ENCODE assay signal across 1 cellular context in the genomic region with DNA sequence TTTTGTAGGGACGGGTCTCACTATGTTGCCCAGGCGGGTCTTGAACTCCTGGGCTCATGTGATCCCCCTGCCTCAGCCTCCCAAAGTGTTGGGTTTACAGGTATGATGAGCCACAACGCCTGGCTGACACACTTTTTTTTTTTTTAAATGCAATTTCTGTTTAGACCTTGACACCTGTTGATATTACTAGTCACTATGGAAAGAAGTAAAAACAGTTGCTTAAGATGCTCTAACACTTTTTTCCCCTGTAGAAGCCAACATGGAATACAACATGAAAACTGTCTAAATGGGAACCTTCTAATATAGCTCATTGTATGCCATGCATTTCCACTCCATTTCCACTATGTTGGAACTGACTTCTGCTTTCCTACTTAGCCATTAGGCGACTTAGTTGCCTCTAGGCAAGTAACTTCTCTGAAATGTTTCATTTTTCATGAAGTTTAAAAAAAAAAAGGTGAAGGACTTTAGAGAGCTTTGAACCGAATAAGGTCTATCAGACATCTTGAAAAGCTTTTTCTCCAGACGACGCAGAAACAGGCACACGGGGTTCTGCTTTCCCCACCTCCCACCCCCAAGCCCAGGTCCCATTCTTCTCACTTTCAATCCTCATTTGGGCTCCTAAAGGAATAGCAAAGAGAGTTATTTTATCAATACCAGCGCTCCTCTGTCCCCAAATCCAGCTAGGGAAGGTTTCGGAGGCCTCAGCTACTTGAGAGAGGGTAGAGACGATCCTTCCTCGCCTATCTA.
TF ChIP-seq lines count a peak whose summit lies in the region.

No MANE protein-coding gene starts in this region.

TF ChIP-seq in liver, 16 proteins besides CTCF, POLR2A, EP300 and RAD21 (continued from another document):
- TF ChIP-seq, protein P1, sequence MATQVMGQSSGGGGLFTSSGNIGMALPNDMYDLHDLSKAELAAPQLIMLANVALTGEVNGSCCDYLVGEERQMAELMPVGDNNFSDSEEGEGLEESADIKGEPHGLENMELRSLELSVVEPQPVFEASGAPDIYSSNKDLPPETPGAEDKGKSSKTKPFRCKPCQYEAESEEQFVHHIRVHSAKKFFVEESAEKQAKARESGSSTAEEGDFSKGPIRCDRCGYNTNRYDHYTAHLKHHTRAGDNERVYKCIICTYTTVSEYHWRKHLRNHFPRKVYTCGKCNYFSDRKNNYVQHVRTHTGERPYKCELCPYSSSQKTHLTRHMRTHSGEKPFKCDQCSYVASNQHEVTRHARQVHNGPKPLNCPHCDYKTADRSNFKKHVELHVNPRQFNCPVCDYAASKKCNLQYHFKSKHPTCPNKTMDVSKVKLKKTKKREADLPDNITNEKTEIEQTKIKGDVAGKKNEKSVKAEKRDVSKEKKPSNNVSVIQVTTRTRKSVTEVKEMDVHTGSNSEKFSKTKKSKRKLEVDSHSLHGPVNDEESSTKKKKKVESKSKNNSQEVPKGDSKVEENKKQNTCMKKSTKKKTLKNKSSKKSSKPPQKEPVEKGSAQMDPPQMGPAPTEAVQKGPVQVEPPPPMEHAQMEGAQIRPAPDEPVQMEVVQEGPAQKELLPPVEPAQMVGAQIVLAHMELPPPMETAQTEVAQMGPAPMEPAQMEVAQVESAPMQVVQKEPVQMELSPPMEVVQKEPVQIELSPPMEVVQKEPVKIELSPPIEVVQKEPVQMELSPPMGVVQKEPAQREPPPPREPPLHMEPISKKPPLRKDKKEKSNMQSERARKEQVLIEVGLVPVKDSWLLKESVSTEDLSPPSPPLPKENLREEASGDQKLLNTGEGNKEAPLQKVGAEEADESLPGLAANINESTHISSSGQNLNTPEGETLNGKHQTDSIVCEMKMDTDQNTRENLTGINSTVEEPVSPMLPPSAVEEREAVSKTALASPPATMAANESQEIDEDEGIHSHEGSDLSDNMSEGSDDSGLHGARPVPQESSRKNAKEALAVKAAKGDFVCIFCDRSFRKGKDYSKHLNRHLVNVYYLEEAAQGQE (IDR thresholded peaks at IDR 0.05), result no peak
- no peak for TF ChIP-seq FOXA1 (IDR thresholded peaks at IDR 0.05)
- no peak for TF ChIP-seq YY1 (IDR thresholded peaks at IDR 0.05)
TF ChIP-seq in liver: peak in this region for 0.
